Comparison of ENCODE assay signal across 11 cellular contexts in genomic region chr17:68184816-68185436, GRCh38.
DNase-seq lines count a peak whose midpoint lies in the region; ATAC-seq, FAIRE-seq and TF ChIP-seq lines count a peak whose summit lies in the region.
"Had no signal": no experiment of that assay in that cellular context is flagged by ENCODE, and none has a peak within 500 bp of the region (broad histone marks: within the 10 kb centered on the region; RNA-seq: fewer than 3 reads in every experiment).

No MANE protein-coding gene starts in this region.

- no peaks in the 10 kb centered on the region for H3K27me3 Mint-ChIP-seq in activated CD8-positive, alpha-beta memory T cell treated with anti-CD3 and anti-CD28 coated beads, Interleukin-2, amount 10 ng/mL, durations not matched to agents 7 days and 5 days
- no peaks in the 10 kb centered on the region for H3K27me3 Mint-ChIP-seq in stimulated activated memory B cell treated with anti-CD40 and anti-IgM and Interleukin-4, amounts not matched to agents 10 μg/mL and 1 μg/mL and 100 μg/mL, for 72 hours

- H3K27ac ChIP-seq in coronary artery (no peak overlapping the region), pancreas (no peak overlapping the region)
- H3K27ac ChIP-seq: A549 had no signal

- DNase-seq in NK-92 treated with Interleukin-12 subunit alpha and Interleukin-12 subunit beta, amount 100 ng/mL, for 24 hours (lab: John Stamatoyannopoulos, UW): peak; percentile 36
- DNase-seq in NK-92 (lab: John Stamatoyannopoulos, UW; ENCODE audit: unreplicated experiment) (no peak), D341Med (ENCODE audit: low spot score) (no peak), coronary artery (ENCODE audit: low spot score) (no peak), pancreas (no peak)
- peak; percentile 80 for DNase-seq in activated CD8-positive, alpha-beta memory T cell treated with anti-CD3 and anti-CD28 coated beads, Interleukin-2, amount 10 ng/mL, durations not matched to agents 7 days and 5 days
- DNase-seq: cerebellar nuclear complex had no signal

- peaks cover 63% of the 10 kb centered on the region for H3K4me1 Mint-ChIP-seq in activated CD8-positive, alpha-beta memory T cell treated with anti-CD3 and anti-CD28 coated beads, Interleukin-2, amount 10 ng/mL, durations not matched to agents 7 days and 5 days
- H3K4me1 Mint-ChIP-seq in stimulated activated memory B cell treated with anti-CD40 and anti-IgM and Interleukin-4, amounts not matched to agents 10 μg/mL and 1 μg/mL and 100 μg/mL, for 72 hours: peaks cover 47% of the 10 kb centered on the region

- FAIRE-seq in pancreas (lab: Jason Lieb, UNC): no peak
- FAIRE-seq: A549 had no signal

- CTCF ChIA-PET in activated CD8-positive, alpha-beta memory T cell treated with anti-CD3 and anti-CD28 coated beads, Interleukin-2, amount 10 ng/mL, durations not matched to agents 7 days and 5 days (lab: Charles Lee): interaction anchor here (1.1 to 13.9 kb wide), 6 partner anchors 8 to 274 kb away, joined by 3 to 278 read pairs (median 11); partner anchors contain the start of gene WIPI1

- peak overlapping the region; percentile 92 for H3K27ac Mint-ChIP-seq in activated CD8-positive, alpha-beta memory T cell treated with anti-CD3 and anti-CD28 coated beads, Interleukin-2, amount 10 ng/mL, durations not matched to agents 7 days and 5 days
- H3K27ac Mint-ChIP-seq in stimulated activated memory B cell treated with anti-CD40 and anti-IgM and Interleukin-4, amounts not matched to agents 10 μg/mL and 1 μg/mL and 100 μg/mL, for 72 hours: peak overlapping the region; percentile 69

- peaks cover 2% of the 10 kb centered on the region for H3K9me3 Mint-ChIP-seq in activated CD8-positive, alpha-beta memory T cell treated with anti-CD3 and anti-CD28 coated beads, Interleukin-2, amount 10 ng/mL, durations not matched to agents 7 days and 5 days (ENCODE audit: low read depth)
- peaks cover 3% of the 10 kb centered on the region for H3K9me3 Mint-ChIP-seq in stimulated activated memory B cell treated with anti-CD40 and anti-IgM and Interleukin-4, amounts not matched to agents 10 μg/mL and 1 μg/mL and 100 μg/mL, for 72 hours
- H3K9me3 Mint-ChIP-seq: neural crest cell had no signal

- peaks cover 17% of the 10 kb centered on the region for H3K36me3 Mint-ChIP-seq in activated CD8-positive, alpha-beta memory T cell treated with anti-CD3 and anti-CD28 coated beads, Interleukin-2, amount 10 ng/mL, durations not matched to agents 7 days and 5 days
- no peaks in the 10 kb centered on the region for H3K36me3 Mint-ChIP-seq in stimulated activated memory B cell treated with anti-CD40 and anti-IgM and Interleukin-4, amounts not matched to agents 10 μg/mL and 1 μg/mL and 100 μg/mL, for 72 hours

- no peaks in the 10 kb centered on the region for H3K4me1 ChIP-seq in pancreas
- H3K4me1 ChIP-seq: A549 had no signal

- intact Hi-C loops in pancreas (cut with DNase I): no loop called here

- ATAC-seq in HG03196 (IDR thresholded peaks at IDR 0.05; ENCODE audit: unreplicated experiment): peak; percentile 54
- ATAC-seq in activated CD8-positive, alpha-beta memory T cell treated with anti-CD3 and anti-CD28 coated beads, Interleukin-2, amount 10 ng/mL, durations not matched to agents 7 days and 5 days: peak; percentile 69
- peak; percentile 80 for ATAC-seq in stimulated activated memory B cell treated with anti-CD40 and anti-IgM and Interleukin-4, amounts not matched to agents 10 μg/mL and 1 μg/mL and 100 μg/mL, for 72 hours
- ATAC-seq in pancreas: no peak

- 84 to 86% methylated on average over 4 of the region's 4 CpGs for WGBS in pancreas, 2 donors

- no peak overlapping the region for H3K4me3 ChIP-seq in coronary artery
- no peak overlapping the region for H3K4me3 ChIP-seq in pancreas
- H3K4me3 ChIP-seq: A549 had no signal

- peak overlapping the region; percentile 85 for H3K4me3 Mint-ChIP-seq in activated CD8-positive, alpha-beta memory T cell treated with anti-CD3 and anti-CD28 coated beads, Interleukin-2, amount 10 ng/mL, durations not matched to agents 7 days and 5 days
- peak overlapping the region; percentile 50 for H3K4me3 Mint-ChIP-seq in stimulated activated memory B cell treated with anti-CD40 and anti-IgM and Interleukin-4, amounts not matched to agents 10 μg/mL and 1 μg/mL and 100 μg/mL, for 72 hours
- H3K4me3 Mint-ChIP-seq: neural crest cell had no signal

- H3K27me3 ChIP-seq in pancreas: no peaks in the 10 kb centered on the region

- H3K9me3 ChIP-seq in pancreas: no peaks in the 10 kb centered on the region
- H3K9me3 ChIP-seq: A549 had no signal

- TF ChIP-seq CTCF in coronary artery (IDR thresholded peaks at IDR 0.05) (no peak), pancreas (IDR thresholded peaks at IDR 0.05) (no peak)

- H3K36me3 ChIP-seq in pancreas: no peaks in the 10 kb centered on the region

Comparison
In these comparisons a context has a peak if more than half of its experiments do, and no peak if none do; other contexts are left out.
1. DNase-seq: peak in NK-92 treated with Interleukin-12 subunit alpha and Interleukin-12 subunit beta, amount 100 ng/mL, for 24 hours (single experiment) and activated CD8-positive, alpha-beta memory T cell treated with anti-CD3 and anti-CD28 coated beads, Interleukin-2, amount 10 ng/mL, durations not matched to agents 7 days and 5 days (single experiment); none in NK-92 (single experiment), D341Med (single experiment), coronary artery (single experiment) and pancreas (0 of 6).
2. ATAC-seq: peak in HG03196 (single experiment), activated CD8-positive, alpha-beta memory T cell treated with anti-CD3 and anti-CD28 coated beads, Interleukin-2, amount 10 ng/mL, durations not matched to agents 7 days and 5 days (single experiment) and stimulated activated memory B cell treated with anti-CD40 and anti-IgM and Interleukin-4, amounts not matched to agents 10 μg/mL and 1 μg/mL and 100 μg/mL, for 72 hours (single experiment); none in pancreas (0 of 4).